8 cellular contexts compared by ENCODE assay signal in genomic region chr10:5812283-5813090, GRCh38. TPM values are rescaled to one million over a fixed set of nuclear protein-coding genes. Genes with fewer than 3 reads are reported as not detected.
DNase-seq lines count a peak whose midpoint lies in the region; ATAC-seq lines count a peak whose summit lies in the region.

No MANE protein-coding gene starts in this region.

- H4K5ac ChIP-seq in mesendoderm (ENCODE audit: low read length): no peak overlapping the region

- peak; percentile 27 for ATAC-seq in GM21717 (IDR thresholded peaks at IDR 0.05; ENCODE audit: unreplicated experiment)

- H2BK15ac ChIP-seq in mesendoderm (replicated peaks; ENCODE audit: low read depth): no peak overlapping the region

- peak overlapping the region; percentile 98 for H3K9ac ChIP-seq in mesendoderm (ENCODE audit: low read length)

- H2BK120ac ChIP-seq in mesendoderm (ENCODE audit: low read depth, low read length): no peak overlapping the region

- H3K79me1 ChIP-seq in mesendoderm (ENCODE audit: low read length): peaks cover 5% of the 10 kb centered on the region

- peak overlapping the region; percentile 92 for H3K18ac ChIP-seq in mesendoderm (ENCODE audit: low read length)

- no peaks in the 10 kb centered on the region for H3K36me3 ChIP-seq in mesendoderm (ENCODE audit: control insufficient read depth, insufficient read depth, low read length)

- no peaks in the 10 kb centered on the region for H3K4me1 ChIP-seq in mesendoderm (ENCODE audit: control insufficient read depth, low read depth, low read length)

- no peak overlapping the region for H4K8ac ChIP-seq in mesendoderm (ENCODE audit: low read depth, low read length)

- peak overlapping the region; percentile 99 for H3K56ac ChIP-seq in mesendoderm (ENCODE audit: low read length)

- peak overlapping the region; percentile 70 for H3K4me2 ChIP-seq in mesendoderm (ENCODE audit: low read length)

- no peak overlapping the region for H2AK5ac ChIP-seq in mesendoderm (ENCODE audit: low read length)

- H3K4me3 ChIP-seq in mesendoderm (ENCODE audit: low read length): peak overlapping the region; percentile 98

- no CpG with 5 or more reads among the region's 49 CpGs for WGBS in mesendoderm (ENCODE audit: extremely low coverage, insufficient coverage, low lambda C conversion rate)

- no peak overlapping the region for H3K23ac ChIP-seq in mesendoderm (ENCODE audit: low read length)

- DNase-seq in Daoy (ENCODE audit: low read depth) (peak; percentile 35), LHCN-M2 (ENCODE audit: low read depth) (peak; percentile 21), mesendoderm (peak; percentile 60), NCI-H1930 (lab: John Stamatoyannopoulos, UW) (no peak)
- peak; percentile 53 for DNase-seq in activated CD4-positive, alpha-beta T cell treated with anti-CD3 and anti-CD28 coated beads for 48 hours
- peak; percentile 23 for DNase-seq in effector CD8-positive, alpha-beta T cell (lab: John Stamatoyannopoulos, UW)
- peak; percentile 9 for DNase-seq in stimulated activated CD8-positive, alpha-beta memory T cell treated with anti-CD3 and anti-CD28 coated beads, Interleukin-4, amount 100 ng/mL, for 1 hour (ENCODE audit: low read depth in 2 of 2, low spot score in 1 of 2)

- H3K27me3 ChIP-seq in mesendoderm (ENCODE audit: insufficient read depth, low read length, poor library complexity): no peaks in the 10 kb centered on the region

- H2BK5ac ChIP-seq in mesendoderm (ENCODE audit: low read length): no peak overlapping the region

- peak overlapping the region; percentile 95 for H3K27ac ChIP-seq in mesendoderm (ENCODE audit: low read depth, low read length)

- H3K79me2 ChIP-seq in mesendoderm (ENCODE audit: control insufficient read depth, insufficient read depth, low read length): peaks cover 51% of the 10 kb centered on the region

- H3K4ac ChIP-seq in mesendoderm (ENCODE audit: low read depth, low read length): peak overlapping the region; percentile 84

RNA-seq across cellular contexts. Expression of gene GDI2, which starts 0.7 kb away (rescaled TPM):
- 340 and 354 TPM in 2 replicates for total RNA-seq in Daoy (2014; rRNA removed; shearing (Covaris generic))
- 341 and 359 TPM in 2 replicates for total RNA-seq in LHCN-M2 (2014; rRNA removed)
- 152 TPM for polyA plus RNA-seq in LHCN-M2 (2012)
- polyA plus RNA-seq in mesendoderm (2013, experiment 1 of 2): 276 TPM
- 274 TPM for polyA plus RNA-seq in mesendoderm (2013, experiment 2 of 2)

Comparison
In these comparisons a context has a peak if more than half of its experiments do, and no peak if none do; other contexts are left out.
1. DNase-seq: peak in Daoy (single experiment), LHCN-M2 (single experiment), activated CD4-positive, alpha-beta T cell treated with anti-CD3 and anti-CD28 coated beads for 48 hours (single experiment), effector CD8-positive, alpha-beta T cell (single experiment), mesendoderm (single experiment) and stimulated activated CD8-positive, alpha-beta memory T cell treated with anti-CD3 and anti-CD28 coated beads, Interleukin-4, amount 100 ng/mL, for 1 hour (2 of 2); none in NCI-H1930 (0 of 2).